In the genomic region with DNA sequence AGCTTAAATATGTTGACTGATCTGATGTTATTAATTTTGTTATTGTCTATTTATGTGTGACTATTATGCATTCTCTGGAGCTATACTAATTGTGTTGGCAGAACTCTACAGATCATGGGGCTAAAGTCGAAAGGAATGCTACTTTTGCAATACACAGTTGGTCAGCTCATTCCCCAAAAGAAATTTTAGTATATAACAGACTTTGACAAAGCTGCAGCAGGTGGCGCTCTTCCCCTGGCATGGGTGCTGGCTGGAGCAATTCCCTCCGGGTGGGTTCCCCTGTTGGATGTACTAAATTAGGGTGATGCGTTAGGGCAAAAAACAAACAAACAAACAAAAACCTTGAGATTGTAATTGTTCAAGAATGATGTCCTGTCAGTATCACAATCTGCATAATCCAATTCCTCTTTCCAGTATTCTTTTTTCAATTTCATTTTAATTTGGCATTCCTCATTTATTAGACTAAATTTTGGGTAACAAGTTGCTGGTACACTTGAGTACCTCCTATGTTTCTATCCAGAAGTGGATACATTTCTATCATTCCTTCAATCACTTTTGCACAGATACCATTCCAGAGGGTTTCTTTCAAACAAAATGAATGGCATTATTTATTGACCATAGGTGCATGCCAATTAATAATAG, we compare ENCODE assay signal across 8 cellular contexts.
DNase-seq lines count a peak whose midpoint lies in the region; ATAC-seq and TF ChIP-seq lines count a peak whose summit lies in the region.

No MANE protein-coding gene starts in this region.

- peak; percentile 59 for ATAC-seq in GM19372 (IDR thresholded peaks at IDR 0.05; ENCODE audit: low read depth, unreplicated experiment)
- ATAC-seq in HG03135 (IDR thresholded peaks at IDR 0.05; ENCODE audit: unreplicated experiment) = no peak
- no peak for ATAC-seq in GM19455 (IDR thresholded peaks at IDR 0.05; ENCODE audit: unreplicated experiment)

- H3K9me2 ChIP-seq in DOHH2 (replicated peaks; ENCODE audit: control insufficient read depth, low read length) = no peaks in the 10 kb centered on the region

- DNase-seq in MV-4-11 (lab: John Stamatoyannopoulos, UW) (peak; percentile 44), UCSD-AML1 (lab: John Stamatoyannopoulos, UW; ENCODE audit: unreplicated experiment) (peak; percentile 32), head of caudate nucleus (peak in 33 of 42 donors; percentile 3 to 59 (median 20))
- DNase-seq in stimulated activated CD8-positive, alpha-beta memory T cell treated with anti-CD3 and anti-CD28 coated beads, Interleukin-4, amount 100 ng/mL, for 48 hours = peak; percentile 41

- H3F3A ChIP-seq in DOHH2 (ENCODE audit: control insufficient read depth, insufficient read depth) = no peaks in the 10 kb centered on the region

- H3K36me3 ChIP-seq in DOHH2 (ENCODE audit: control insufficient read depth, low read length) = no peaks in the 10 kb centered on the region

- no peaks in the 10 kb centered on the region for H3K79me2 ChIP-seq in DOHH2 (ENCODE audit: control insufficient read depth, low read length)

- no peaks in the 10 kb centered on the region for H3K27me3 ChIP-seq in DOHH2 (ENCODE audit: control insufficient read depth, low read length)

- H3K4me2 ChIP-seq in DOHH2 (ENCODE audit: low read length) = no peak overlapping the region

- peak; percentile 70 for TF ChIP-seq CTCF in DOHH2 (IDR thresholded peaks at IDR 0.05; ENCODE audit: low read depth, low read length, poor library complexity, severe bottlenecking)

- H3K4me1 ChIP-seq in DOHH2 (ENCODE audit: control insufficient read depth, low read length) = peaks cover 7% of the 10 kb centered on the region

- H4K20me1 ChIP-seq in DOHH2 (ENCODE audit: control insufficient read depth, insufficient read depth, low read depth, low read length) = no peaks in the 10 kb centered on the region

- no peak overlapping the region for H3K27ac ChIP-seq in DOHH2 (ENCODE audit: low read depth, low read length)

- intact Hi-C loops in head of caudate nucleus (cut with DNase I) = no loop called here

- H3K4me3 ChIP-seq in DOHH2 (ENCODE audit: low read length) = no peak overlapping the region

- no peaks in the 10 kb centered on the region for H3K9me3 ChIP-seq in DOHH2 (ENCODE audit: control insufficient read depth, insufficient read depth, low read length)
